ENCODE assay signal across 28 cellular contexts in the genomic region with DNA sequence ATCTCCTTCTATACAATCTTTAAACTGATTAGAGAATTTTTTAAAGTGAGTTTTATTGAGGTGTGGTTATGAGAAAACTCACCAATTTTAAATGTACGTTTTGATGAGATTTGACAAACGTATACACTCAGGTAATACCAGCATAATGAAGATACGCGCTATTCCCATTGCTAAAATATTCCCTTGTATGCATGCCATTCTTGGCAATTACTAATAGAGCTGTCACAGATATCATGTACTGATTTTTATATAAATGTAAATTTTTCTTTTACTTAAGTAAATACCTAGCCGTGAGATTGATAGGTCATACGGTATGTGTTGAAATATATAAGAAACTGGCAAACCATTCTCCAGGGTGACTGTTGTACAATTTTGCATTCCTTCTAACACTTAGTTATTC.
"Had no signal": no experiment of that assay in that cellular context is flagged by ENCODE, and none has a peak within 500 bp of the region (broad histone marks: within the 10 kb centered on the region; RNA-seq: fewer than 3 reads in every experiment).

No MANE protein-coding gene starts in this region.

- H3K27ac ChIP-seq: colonic mucosa, coronary artery, dorsolateral prefrontal cortex, epithelial cell of prostate, esophagus muscularis mucosa, esophagus squamous epithelium, foreskin keratinocyte, gastrocnemius medialis, gastroesophageal sphincter, heart left ventricle, heart right ventricle had no signal

- H3K4me3 ChIP-seq: colonic mucosa, coronary artery, dorsolateral prefrontal cortex, esophagus muscularis mucosa, esophagus squamous epithelium, gastrocnemius medialis, gastroesophageal sphincter, heart left ventricle, heart right ventricle had no signal

- DNase-seq: colonic mucosa; cortex of kidney; dermis blood vessel endothelial cell; dorsolateral prefrontal cortex; effector CD4-positive, alpha-beta T cell; effector CD8-positive, alpha-beta T cell; effector memory CD4-positive, alpha-beta T cell; effector memory CD8-positive, alpha-beta T cell; endodermal cell; erythroblast; esophagus squamous epithelium; foreskin fibroblast; foreskin keratinocyte; foreskin melanocyte; gastrocnemius medialis; glutamatergic neuron; head of caudate nucleus; heart left ventricle; heart right ventricle had no signal

- H3K36me3 ChIP-seq: colonic mucosa, esophagus muscularis mucosa, esophagus squamous epithelium, gastrocnemius medialis, gastroesophageal sphincter, heart left ventricle, heart right ventricle had no signal

- H3K4me1 ChIP-seq: colonic mucosa, esophagus muscularis mucosa, esophagus squamous epithelium, foreskin keratinocyte, gastrocnemius medialis, gastroesophageal sphincter, heart left ventricle, heart right ventricle had no signal

- ATAC-seq: effector memory CD8-positive, alpha-beta T cell; esophagus mucosa; foreskin keratinocyte; gastrocnemius medialis; gastroesophageal sphincter; heart left ventricle; heart right ventricle had no signal

- H3K9me3 ChIP-seq: colonic mucosa, esophagus muscularis mucosa, esophagus squamous epithelium, gastrocnemius medialis, gastroesophageal sphincter, heart left ventricle had no signal

- H3K27me3 ChIP-seq: colonic mucosa, dorsolateral prefrontal cortex, esophagus muscularis mucosa, esophagus squamous epithelium, foreskin keratinocyte, gastrocnemius medialis, gastroesophageal sphincter, heart left ventricle, heart right ventricle had no signal

- FAIRE-seq: colon, endometrium, endothelial cell of umbilical vein, frontal cortex had no signal
